11 cellular contexts compared by ENCODE assay signal in the genomic region with DNA sequence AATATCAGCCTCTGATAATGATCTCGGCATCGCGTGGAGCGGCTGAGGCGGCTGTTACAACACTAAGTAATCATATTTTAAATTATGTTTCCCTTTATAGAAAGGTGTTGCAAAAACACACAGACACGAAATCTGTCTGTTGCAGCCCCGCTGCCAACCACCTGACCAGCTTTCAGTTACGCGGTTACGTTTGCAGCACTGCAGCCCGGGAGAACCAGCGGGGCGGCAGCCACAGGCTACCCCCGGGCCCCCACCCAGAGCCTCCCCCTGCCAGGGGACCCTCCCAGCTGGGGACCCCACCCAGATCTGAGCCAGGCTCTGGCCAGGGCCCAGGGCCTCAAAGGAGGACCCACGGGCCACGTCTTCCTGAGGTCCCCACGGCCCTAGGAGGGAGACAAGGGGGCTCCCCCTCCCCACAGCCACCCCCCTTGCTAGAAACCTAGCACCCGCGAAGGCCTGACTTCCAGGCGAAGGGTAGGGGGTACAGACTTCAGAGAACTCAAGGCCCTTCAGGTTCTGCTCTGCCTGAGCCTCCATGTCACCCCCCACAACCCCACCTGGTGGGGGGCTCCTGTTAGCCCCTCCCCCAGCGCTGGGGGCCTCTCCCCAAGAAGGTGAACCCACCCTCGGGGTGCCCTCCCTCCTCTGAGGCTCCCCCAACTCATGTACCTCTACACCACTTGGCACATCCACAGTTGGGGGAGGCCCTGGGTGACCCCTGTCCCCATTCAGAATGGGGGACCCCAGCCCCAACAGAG. TPM values are rescaled to one million over a fixed set of nuclear protein-coding genes. Genes with fewer than 3 reads are reported as not detected.
A peak's percentile ranks its signal among the peaks of the same experiment; 100 is the strongest.
DNase-seq lines count a peak whose midpoint lies in the region; ATAC-seq and TF ChIP-seq lines count a peak whose summit lies in the region.
"Had no signal": no experiment of that assay in that cellular context is flagged by ENCODE, and none has a peak within 500 bp of the region (broad histone marks: within the 10 kb centered on the region; RNA-seq: fewer than 3 reads in every experiment).

No MANE protein-coding gene starts in this region.

- H3K9me3 ChIP-seq in right cardiac atrium (ENCODE audit: control insufficient read depth, low read length) (no peaks in the 10 kb centered on the region), transverse colon (no peaks in the 10 kb centered on the region), endodermal cell (ENCODE audit: control insufficient read depth, low read length) (no peaks in the 10 kb centered on the region)
- H3K9me3 ChIP-seq: Peyer's patch had no signal

- H3K36me3 ChIP-seq in transverse colon (no peaks in the 10 kb centered on the region), endodermal cell (ENCODE audit: control insufficient read depth, insufficient read depth, low read length) (peaks cover 4% of the 10 kb centered on the region)

- no peaks in the 10 kb centered on the region for H3K27me3 Mint-ChIP-seq in endodermal cell (ENCODE audit: insufficient read depth)

- WGBS in right cardiac atrium = 41% methylated on average over 22 of the region's 22 CpGs
- WGBS in transverse colon (ENCODE audit: low coverage in 1 of 2), 2 donors = 56% methylated on average over 22 of the region's 22 CpGs; no CpG with 5 or more reads in 1 of the 2 donors
- 85 to 97% methylated on average over 7 to 22 of the region's 22 CpGs for WGBS in endodermal cell (ENCODE audit: insufficient coverage in 1 of 2, insufficient read length in 1 of 2), 2 experiments

- no peaks in the 10 kb centered on the region for H3K27me3 ChIP-seq in right cardiac atrium (ENCODE audit: control insufficient read depth, insufficient read depth)
- no peaks in the 10 kb centered on the region for H3K27me3 ChIP-seq in transverse colon
- H3K27me3 ChIP-seq in endodermal cell (ENCODE audit: control insufficient read depth, insufficient read depth, low read length, poor library complexity, severe bottlenecking) = no peaks in the 10 kb centered on the region
- H3K27me3 ChIP-seq: Peyer's patch had no signal

- H3K4me3 ChIP-seq in right cardiac atrium (ENCODE audit: low read length) (no peak overlapping the region), transverse colon (no peak overlapping the region), endodermal cell (ENCODE audit: low read length) (no peak overlapping the region)
- H3K4me3 ChIP-seq: Peyer's patch had no signal

- no peak for TF ChIP-seq CTCF in RWPE1 (conservative IDR thresholded peaks at IDR 0.05; ENCODE audit: low read depth)
- no peak for TF ChIP-seq CTCF in transverse colon (IDR thresholded peaks at IDR 0.05)
- no peak for TF ChIP-seq CTCF in endodermal cell (conservative IDR thresholded peaks at IDR 0.05)

- in situ Hi-C loops in transverse colon (cut with MboI; ENCODE audit: low pct_ligation_motif_present in 1 of 4, low pct_unique_long_range_greater_than_20kb in 1 of 4, low sequenced_read_pairs in 3 of 4) = no loop called here

- POLR2A ChIA-PET in RWPE1 (lab: Yijun Ruan, JAX; ENCODE audit: low non-redundant PET) = interaction anchor here (1.0 kb wide), 1 partner anchor 28 kb away, joined by 6 read pairs; no protein-coding TSS in a partner anchor

- H3K27ac ChIP-seq in RWPE1 (peak overlapping the region; percentile 59), right cardiac atrium (ENCODE audit: low read length) (no peak overlapping the region), transverse colon (peak overlapping the region; percentile 93 to 98 (median 96)), endodermal cell (ENCODE audit: low read depth, low read length) (no peak overlapping the region)
- H3K27ac ChIP-seq: epithelial cell of prostate had no signal

- CTCF ChIA-PET in RWPE1 (lab: Yijun Ruan, JAX) = interaction anchor here (0.6 to 2.1 kb wide), 19 partner anchors 8 to 527 kb away, joined by 3 to 33 read pairs (median 4); a partner anchor contains a TSS

- no peak for TF ChIP-seq EP300 in transverse colon (IDR thresholded peaks at IDR 0.05; ENCODE audit: low read depth)

- H3K4me1 ChIP-seq in right cardiac atrium (ENCODE audit: control insufficient read depth, insufficient read depth, low read length) = peaks cover 13% of the 10 kb centered on the region
- peaks cover 25 to 85% (median 64%) of the 10 kb centered on the region in 4 donors for H3K4me1 ChIP-seq in transverse colon
- H3K4me1 ChIP-seq in endodermal cell (ENCODE audit: control insufficient read depth, insufficient read depth, low read length) = peaks cover 10% of the 10 kb centered on the region

- intact Hi-C loops in right cardiac atrium (cut with DNase I) = loop anchor here in 1 of 4 donors (10.0 kb wide), 1 partner anchor 74 kb away; no protein-coding TSS in a partner anchor
- intact Hi-C loops in transverse colon (cut with DNase I; ENCODE audit: low total_unique reads) = no loop called here

- H3K36me3 Mint-ChIP-seq in endodermal cell (ENCODE audit: low read depth) = no peaks in the 10 kb centered on the region

- no peak overlapping the region for H3K4me3 Mint-ChIP-seq in endodermal cell
- H3K4me3 Mint-ChIP-seq: activated CD4-positive, alpha-beta T cell treated with anti-CD3 and anti-CD28 coated beads, Interleukin-2, amount 10 ng/mL, durations not matched to agents 24 days and 14 days had no signal

- H3K9ac ChIP-seq in endodermal cell (ENCODE audit: extremely low read depth, low read length, poor library complexity, severe bottlenecking) = no peak overlapping the region

- H3K4me1 Mint-ChIP-seq in endodermal cell = peaks cover 11% of the 10 kb centered on the region

- ATAC-seq in right cardiac atrium (no peak), GM18502 (IDR thresholded peaks at IDR 0.05; ENCODE audit: poor library complexity, unreplicated experiment) (no peak), HG02678 (IDR thresholded peaks at IDR 0.05; ENCODE audit: unreplicated experiment) (no peak)

- no peaks in the 10 kb centered on the region for H3K9me3 Mint-ChIP-seq in endodermal cell
- H3K9me3 Mint-ChIP-seq: activated CD4-positive, alpha-beta T cell treated with anti-CD3 and anti-CD28 coated beads, Interleukin-2, amount 10 ng/mL, durations not matched to agents 24 days and 14 days had no signal

- no peak overlapping the region for H3K27ac Mint-ChIP-seq in endodermal cell
- H3K27ac Mint-ChIP-seq: activated CD4-positive, alpha-beta T cell treated with anti-CD3 and anti-CD28 coated beads, Interleukin-2, amount 10 ng/mL, durations not matched to agents 24 days and 14 days had no signal

- TF ChIP-seq POLR2A in transverse colon (IDR thresholded peaks at IDR 0.05) = no peak

- DNase-seq in activated CD8-positive, alpha-beta memory T cell treated with anti-CD3 and anti-CD28 coated beads, Interleukin-2, amount 50 U/mL, for 48 hours = peak; percentile 56
- no peak for DNase-seq in activated CD8-positive, alpha-beta memory T cell treated with anti-CD3 and anti-CD28 coated beads for 24 hours
- DNase-seq in RWPE1 (ENCODE audit: low spot score) (no peak), right cardiac atrium (peak; percentile 19 to 66 (median 57)), transverse colon (no peak), endodermal cell (no peak)

RNA-seq across cellular contexts. Expression of a gene that starts 6.0 kb away (rescaled TPM):
- total RNA-seq in right cardiac atrium = 10 to 100 TPM; 31.4 to 45.3 (median 37.8) TPM
- 19.4 TPM for polyA plus RNA-seq in right cardiac atrium
- 10 to 100 TPM; 22.2 to 64.3 (median 26.5) TPM for total RNA-seq in transverse colon
- total RNA-seq in endodermal cell = 10 to 100 TPM; 12.4 to 16.7 TPM
- 6.4 TPM for polyA plus RNA-seq in endodermal cell (2013, experiment 1 of 2)
- polyA plus RNA-seq in endodermal cell (2013, experiment 2 of 2) = 6.8 TPM

RNA-seq across cellular contexts. Expression of a gene that starts 29.6 kb away (rescaled TPM):
- total RNA-seq in right cardiac atrium = 10 to 100 TPM; 18.5 to 25.5 (median 20.9) TPM
- 16.5 TPM for polyA plus RNA-seq in right cardiac atrium
- total RNA-seq in transverse colon = 100 to 1,000 TPM in 2 of 4 donors, 10 to 100 TPM in 2; 50.3 to 187 (median 86.6) TPM
- total RNA-seq in endodermal cell = 10 to 100 TPM; 56.4 to 58.4 TPM
- polyA plus RNA-seq in endodermal cell (2013, experiment 1 of 2) = 28.9 TPM
- 28.8 TPM for polyA plus RNA-seq in endodermal cell (2013, experiment 2 of 2)

Comparison
In these comparisons a context has a peak if more than half of its experiments do, and no peak if none do; other contexts are left out.
1. DNase-seq: peak in activated CD8-positive, alpha-beta memory T cell treated with anti-CD3 and anti-CD28 coated beads, Interleukin-2, amount 50 U/mL, for 48 hours (single experiment) and right cardiac atrium (3 of 3); none in activated CD8-positive, alpha-beta memory T cell treated with anti-CD3 and anti-CD28 coated beads for 24 hours (single experiment), RWPE1 (single experiment), transverse colon (single experiment) and endodermal cell (single experiment).
2. H3K27ac ChIP-seq: peak in RWPE1 (single experiment) and transverse colon (4 of 4); none in right cardiac atrium (single experiment) and endodermal cell (single experiment).